Comparison of ENCODE assay signal across 9 cellular contexts in genomic region chr19:2275588-2276428, GRCh38. TPM values are rescaled to one million over a fixed set of nuclear protein-coding genes. Genes with fewer than 3 reads are reported as not detected.
DNase-seq lines count a peak whose midpoint lies in the region; ATAC-seq, FAIRE-seq and TF ChIP-seq lines count a peak whose summit lies in the region.
"Had no signal": no experiment of that assay in that cellular context is flagged by ENCODE, and none has a peak within 500 bp of the region (broad histone marks: within the 10 kb centered on the region; RNA-seq: fewer than 3 reads in every experiment).

No MANE protein-coding gene starts in this region.

- 52 to 73% (median 60%) methylated on average over 1 to 74 of the region's 74 CpGs for WGBS in adrenal gland, 4 donors
- WGBS in testis, 2 donors, result 36% methylated on average over 20 of the region's 74 CpGs; no CpG with 5 or more reads in 1 of the 2 donors

- intact Hi-C loops in adrenal gland (cut with DNase I), result loop anchor here in 1 of 2 donors (5.0 kb wide), 1 partner anchor 116 kb away; no protein-coding TSS in a partner anchor
- intact Hi-C loops in testis (cut with DNase I; ENCODE audit: low total_unique reads), result loop anchor here (10.0 kb wide), 2 partner anchors 119 to 121 kb away; partner anchors contain the start of gene AP3D1

- H3K27me3 ChIP-seq in adrenal gland (no peaks in the 10 kb centered on the region), testis (no peaks in the 10 kb centered on the region)

- H3K27ac ChIP-seq in adrenal gland (peak overlapping the region in 3 of 5 donors; percentile 43 to 74 (median 49)), testis (peak overlapping the region; percentile 50 to 53)

- H3K36me3 ChIP-seq in adrenal gland (replicated peaks in 1 of 2) (peaks cover 0 to 24% of the 10 kb centered on the region in 2 donors), testis (ENCODE audit: low read depth, missing control alignments) (no peaks in the 10 kb centered on the region)

- FAIRE-seq in frontal cortex (lab: Jason Lieb, UNC), result no peak

- TF ChIP-seq POLR2A in adrenal gland (IDR thresholded peaks at IDR 0.05), result no peak
- TF ChIP-seq POLR2A in testis (IDR thresholded peaks at IDR 0.05), result no peak

- H3K4me1 ChIP-seq in adrenal gland (replicated peaks in 1 of 2) (peaks cover 31 to 50% of the 10 kb centered on the region in 2 donors), testis (peaks cover 59% of the 10 kb centered on the region)

- H3K4me3 ChIP-seq in adrenal gland, result no peak overlapping the region
- peak overlapping the region in 1 of 2 donors; percentile 17 for H3K4me3 ChIP-seq in testis

- no peak for ATAC-seq in HG02588 (IDR thresholded peaks at IDR 0.05; ENCODE audit: unreplicated experiment)
- no peak for ATAC-seq in HG02840 (IDR thresholded peaks at IDR 0.05; ENCODE audit: low FRiP score, unreplicated experiment)

- H3K9me3 ChIP-seq in adrenal gland (replicated peaks in 1 of 3), result no peaks in the 10 kb centered on the region
- H3K9me3 ChIP-seq in testis, result no peaks in the 10 kb centered on the region

- peak in 4 of 7 donors; percentile 27 to 51 (median 42) for DNase-seq in adrenal gland
- DNase-seq in iPS-NIHi7 (ENCODE audit: extremely low spot score), result peak; percentile 17
- DNase-seq in testis, result peak; percentile 71
- DNase-seq in frontal cortex (ENCODE audit: low spot score in 2 of 2), result no peak
- DNase-seq: cerebellar nuclear complex, KG1, natural killer cell had no signal

- TF ChIP-seq CTCF in adrenal gland (IDR thresholded peaks at IDR 0.05), result no peak
- no peak for TF ChIP-seq CTCF in testis (IDR thresholded peaks at IDR 0.05)

RNA-seq across cellular contexts. Expression of gene PEAK3, which starts 6.2 kb away (rescaled TPM):
- total RNA-seq in adrenal gland, result 1 to 10 TPM in 6 of 8 donors, under 1 TPM in 2; 0.43 to 3.2 (median 1.5) TPM
- polyA plus RNA-seq in adrenal gland, result under 1 TPM; 0.05 to 0.56 (median 0.27) TPM
- total RNA-seq in testis, result under 1 TPM; 0.37 to 0.55 TPM
- polyA plus RNA-seq in testis (ENCODE audit: insufficient read depth, low read depth, low replicate concordance), result 0.16 TPM
- under 0.01 TPM for total RNA-seq in frontal cortex

RNA-seq across cellular contexts. Expression of gene JSRP1, which starts 19.6 kb away (rescaled TPM):
- total RNA-seq in adrenal gland, result under 1 TPM in 2 of 8 donors, not detected in 6; 0.54 to 0.84 TPM
- 1 to 10 TPM in 1 of 3 donors, under 1 TPM in 2; 0.71 to 1.1 (median 0.82) TPM for polyA plus RNA-seq in adrenal gland
- total RNA-seq in testis, result 1 to 10 TPM; 2.2 to 2.6 TPM
- polyA plus RNA-seq in testis (ENCODE audit: insufficient read depth, low read depth, low replicate concordance), result 4.6 TPM
- total RNA-seq in frontal cortex, result 2.0 TPM

RNA-seq across cellular contexts. Expression of gene AMH, which starts 26.7 kb away (rescaled TPM):
- total RNA-seq in adrenal gland (1 to 10 TPM in 2 of 8 donors, under 1 TPM in 3, not detected in 3; 0.36 to 1.5 (median 0.42) TPM), testis (100 to 1,000 TPM; 180 to 268 TPM), frontal cortex (0.82 TPM)
- polyA plus RNA-seq in adrenal gland (1 to 10 TPM in 2 of 3 donors, not detected in 1; 1.8 to 4.6 TPM), testis (ENCODE audit: insufficient read depth, low read depth, low replicate concordance) (50.8 TPM)

RNA-seq across cellular contexts. Expression of gene LINGO3, which starts 32.1 kb away (rescaled TPM):
- total RNA-seq in adrenal gland (under 1 TPM in 1 of 8 donors, not detected in 7; 0.11 TPM), testis (1 to 10 TPM; 2.1 to 3.5 TPM), frontal cortex (0.82 TPM)
- polyA plus RNA-seq in adrenal gland (not detected), testis (ENCODE audit: insufficient read depth, low read depth, low replicate concordance) (0.45 TPM)

RNA-seq across cellular contexts. Expression of gene SF3A2, which starts 39.2 kb away (rescaled TPM):
- 10 to 100 TPM; 17.7 to 64.3 (median 28.2) TPM for total RNA-seq in adrenal gland
- 100 to 1,000 TPM in 1 of 3 donors, 10 to 100 TPM in 1, 1 to 10 TPM in 1; 3.9 to 110 (median 52.7) TPM for polyA plus RNA-seq in adrenal gland
- total RNA-seq in testis, result 100 to 1,000 TPM; 102 to 122 TPM
- 117 TPM for polyA plus RNA-seq in testis (ENCODE audit: insufficient read depth, low read depth, low replicate concordance)
- total RNA-seq in frontal cortex, result 23.2 TPM

Comparison
In these comparisons a context has a peak if more than half of its experiments do, and no peak if none do; other contexts are left out.
1. DNase-seq: peak in adrenal gland (4 of 7), iPS-NIHi7 (single experiment) and testis (single experiment); none in frontal cortex (0 of 2).
2. RNA of gene AMH, which starts 26.7 kb away (total RNA-seq): 180 to 268 TPM in testis; 0.82 TPM in frontal cortex (single experiment) and 0.36 to 1.5 TPM in adrenal gland; every median in the first group is over 10 times any median in the second.